In genomic region chr11:83523676-83524075, GRCh38 we compare ENCODE assay signal across 19 cellular contexts.
"Had no signal": no experiment of that assay in that cellular context is flagged by ENCODE, and none has a peak within 500 bp of the region (broad histone marks: within the 10 kb centered on the region; RNA-seq: fewer than 3 reads in every experiment).

No MANE protein-coding gene starts in this region.

- H3K4me3 ChIP-seq: dorsolateral prefrontal cortex, lung, thoracic aorta, upper lobe of left lung had no signal

- ATAC-seq: foreskin keratinocyte; stimulated activated naive B cell treated with anti-CD40 and anti-IgM and Interleukin-4, amounts not matched to agents 10 μg/mL and 1 μg/mL and 100 μg/mL, for 72 hours had no signal

- H3K36me3 ChIP-seq: brain microvascular endothelial cell, thoracic aorta, upper lobe of left lung had no signal

- H3K4me1 ChIP-seq: foreskin keratinocyte, upper lobe of left lung had no signal

- FAIRE-seq: colon, keratinocyte had no signal

- H3K27ac ChIP-seq: brain microvascular endothelial cell, foreskin keratinocyte, thoracic aorta, upper lobe of left lung had no signal

- DNase-seq: activated B cell treated with CpG ODN at 0.5 μM for 24 hours; activated CD4-positive, alpha-beta memory T cell treated with anti-CD3 and anti-CD28 coated beads for 36 hours; activated CD4-positive, alpha-beta T cell treated with anti-CD3 and anti-CD28 coated beads for 4 hours; activated naive CD4-positive, alpha-beta T cell treated with anti-CD3 and anti-CD28 coated beads for 36 hours; anterior cingulate cortex; brain microvascular endothelial cell; central memory CD4-positive, alpha-beta T cell; dorsolateral prefrontal cortex; foreskin keratinocyte; glutamatergic neuron; hypothalamus; posterior cingulate gyrus; retina; stimulated activated naive B cell treated with anti-CD40 and anti-IgM and Interleukin-4, amounts not matched to agents 10 μg/mL and 1 μg/mL and 100 μg/mL, for 72 hours; upper lobe of left lung had no signal

- H3K27me3 ChIP-seq: brain microvascular endothelial cell, dorsolateral prefrontal cortex, foreskin keratinocyte, upper lobe of left lung had no signal

- H3K9me3 ChIP-seq: thoracic aorta, upper lobe of left lung had no signal
